1 cellular context compared by ENCODE assay signal in the genomic region with DNA sequence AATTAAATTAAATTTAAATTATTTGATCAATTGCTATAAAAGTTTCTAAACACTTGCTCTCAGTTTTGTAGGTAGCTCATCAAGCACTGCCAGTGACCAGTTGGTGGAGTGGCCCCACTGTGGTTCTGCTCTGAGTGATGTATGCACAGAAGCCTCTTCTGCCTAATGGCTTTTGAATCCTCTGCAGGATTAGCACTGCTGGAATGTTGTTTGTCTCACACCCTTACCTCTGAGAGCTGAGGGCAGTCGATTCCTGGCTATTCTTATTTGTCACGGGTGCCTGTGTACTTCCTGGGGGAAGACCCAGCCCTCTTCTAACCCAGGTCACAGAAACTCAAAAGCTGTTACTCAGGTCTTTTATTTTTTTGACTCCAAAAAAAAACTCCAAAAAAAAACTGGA.
TF ChIP-seq lines count a peak whose summit lies in the region.

No MANE protein-coding gene starts in this region.

TF ChIP-seq in WTC11, 78 proteins besides CTCF, POLR2A, EP300 and RAD21 (continued from another document):
- TF ChIP-seq, protein P1, sequence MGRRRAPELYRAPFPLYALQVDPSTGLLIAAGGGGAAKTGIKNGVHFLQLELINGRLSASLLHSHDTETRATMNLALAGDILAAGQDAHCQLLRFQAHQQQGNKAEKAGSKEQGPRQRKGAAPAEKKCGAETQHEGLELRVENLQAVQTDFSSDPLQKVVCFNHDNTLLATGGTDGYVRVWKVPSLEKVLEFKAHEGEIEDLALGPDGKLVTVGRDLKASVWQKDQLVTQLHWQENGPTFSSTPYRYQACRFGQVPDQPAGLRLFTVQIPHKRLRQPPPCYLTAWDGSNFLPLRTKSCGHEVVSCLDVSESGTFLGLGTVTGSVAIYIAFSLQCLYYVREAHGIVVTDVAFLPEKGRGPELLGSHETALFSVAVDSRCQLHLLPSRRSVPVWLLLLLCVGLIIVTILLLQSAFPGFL (CRISPR knock-in tag; IDR thresholded peaks at IDR 0.05; ENCODE audit: borderline replicate concordance) = no peak
- TF ChIP-seq, protein P2, sequence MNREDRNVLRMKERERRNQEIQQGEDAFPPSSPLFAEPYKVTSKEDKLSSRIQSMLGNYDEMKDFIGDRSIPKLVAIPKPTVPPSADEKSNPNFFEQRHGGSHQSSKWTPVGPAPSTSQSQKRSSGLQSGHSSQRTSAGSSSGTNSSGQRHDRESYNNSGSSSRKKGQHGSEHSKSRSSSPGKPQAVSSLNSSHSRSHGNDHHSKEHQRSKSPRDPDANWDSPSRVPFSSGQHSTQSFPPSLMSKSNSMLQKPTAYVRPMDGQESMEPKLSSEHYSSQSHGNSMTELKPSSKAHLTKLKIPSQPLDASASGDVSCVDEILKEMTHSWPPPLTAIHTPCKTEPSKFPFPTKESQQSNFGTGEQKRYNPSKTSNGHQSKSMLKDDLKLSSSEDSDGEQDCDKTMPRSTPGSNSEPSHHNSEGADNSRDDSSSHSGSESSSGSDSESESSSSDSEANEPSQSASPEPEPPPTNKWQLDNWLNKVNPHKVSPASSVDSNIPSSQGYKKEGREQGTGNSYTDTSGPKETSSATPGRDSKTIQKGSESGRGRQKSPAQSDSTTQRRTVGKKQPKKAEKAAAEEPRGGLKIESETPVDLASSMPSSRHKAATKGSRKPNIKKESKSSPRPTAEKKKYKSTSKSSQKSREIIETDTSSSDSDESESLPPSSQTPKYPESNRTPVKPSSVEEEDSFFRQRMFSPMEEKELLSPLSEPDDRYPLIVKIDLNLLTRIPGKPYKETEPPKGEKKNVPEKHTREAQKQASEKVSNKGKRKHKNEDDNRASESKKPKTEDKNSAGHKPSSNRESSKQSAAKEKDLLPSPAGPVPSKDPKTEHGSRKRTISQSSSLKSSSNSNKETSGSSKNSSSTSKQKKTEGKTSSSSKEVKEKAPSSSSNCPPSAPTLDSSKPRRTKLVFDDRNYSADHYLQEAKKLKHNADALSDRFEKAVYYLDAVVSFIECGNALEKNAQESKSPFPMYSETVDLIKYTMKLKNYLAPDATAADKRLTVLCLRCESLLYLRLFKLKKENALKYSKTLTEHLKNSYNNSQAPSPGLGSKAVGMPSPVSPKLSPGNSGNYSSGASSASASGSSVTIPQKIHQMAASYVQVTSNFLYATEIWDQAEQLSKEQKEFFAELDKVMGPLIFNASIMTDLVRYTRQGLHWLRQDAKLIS (CRISPR knock-in tag; IDR thresholded peaks at IDR 0.05; ENCODE audit: borderline replicate concordance) = no peak
